20 cellular contexts compared by ENCODE assay signal in genomic region chr10:131880016-131880590, GRCh38. TPM values are rescaled to one million over a fixed set of nuclear protein-coding genes. Genes with fewer than 3 reads are reported as not detected.
DNase-seq lines count a peak whose midpoint lies in the region; ATAC-seq, FAIRE-seq and TF ChIP-seq lines count a peak whose summit lies in the region.
"Had no signal": no experiment of that assay in that cellular context is flagged by ENCODE, and none has a peak within 500 bp of the region (broad histone marks: within the 10 kb centered on the region; RNA-seq: fewer than 3 reads in every experiment).

No MANE protein-coding gene starts in this region.

- intact Hi-C loops in kidney (cut with DNase I): no loop called here
- intact Hi-C loops in posterior vena cava (cut with DNase I): loop anchor here in 1 of 2 donors (10.0 kb wide), 1 partner anchor 265 kb away; no protein-coding TSS in a partner anchor
- intact Hi-C loops in aorta (cut with DNase I): no loop called here

- no peak overlapping the region for H3K18ac ChIP-seq in H9 (ENCODE audit: insufficient read length, low read depth, low read length)

- H4K91ac ChIP-seq in H9 (ENCODE audit: insufficient read length, low read depth, low read length): no peak overlapping the region

- no peaks in the 10 kb centered on the region for H3K9me2 ChIP-seq in SK-N-SH

- CTCF ChIA-PET in SK-N-SH (lab: Yijun Ruan, JAX): interaction anchor here (1.0 to 1.3 kb wide), 3 partner anchors 10 to 262 kb away, joined by 3 to 9 read pairs (median 4); no protein-coding TSS in a partner anchor

- no peaks in the 10 kb centered on the region for H3K23me2 ChIP-seq in H9 (ENCODE audit: insufficient read length, low read depth, low read length, poor library complexity, severe bottlenecking)

- no peak for TF ChIP-seq EP300 in SK-N-SH (IDR thresholded peaks at IDR 0.05; ENCODE audit: borderline replicate concordance in 1 of 2, low read depth in 1 of 2, low read length in 1 of 2)

- no peak overlapping the region for H3K4me3 Mint-ChIP-seq in H9
- H3K4me3 Mint-ChIP-seq: B cell; CD4-positive, CD25-positive, alpha-beta regulatory T cell; CD8-positive, alpha-beta memory T cell had no signal

- no peak overlapping the region for H2BK5ac ChIP-seq in H9 (ENCODE audit: insufficient read length, low read length)

- no peaks in the 10 kb centered on the region for H3K9me3 ChIP-seq in H9 (ENCODE audit: control insufficient read depth, low read depth, low read length)
- no peaks in the 10 kb centered on the region for H3K9me3 ChIP-seq in kidney (ENCODE audit: control insufficient read depth in 1 of 2, low read length in 2 of 2)
- no peaks in the 10 kb centered on the region for H3K9me3 ChIP-seq in aorta (ENCODE audit: control insufficient read depth, low read length)
- H3K9me3 ChIP-seq in SK-N-SH: no peaks in the 10 kb centered on the region

- H3F3A ChIP-seq in SK-N-SH (replicated peaks; ENCODE audit: insufficient read depth): no peaks in the 10 kb centered on the region

- H3K79me1 ChIP-seq in H9 (ENCODE audit: insufficient read depth, low read depth, low read length, poor library complexity, severe bottlenecking): no peaks in the 10 kb centered on the region

- no peak overlapping the region for H3K4me3 ChIP-seq in kidney (ENCODE audit: low read length in 2 of 2)
- no peak overlapping the region for H3K4me3 ChIP-seq in aorta (ENCODE audit: low read length in 2 of 2)
- H3K4me3 ChIP-seq in SK-N-SH (ENCODE audit: low read depth in 2 of 2, low read length in 1 of 2): no peak overlapping the region
- H3K4me3 ChIP-seq: BLaER1 treated with 17β-estradiol and CSF1 and Interleukin-3, amounts not matched to agents 10 nM and 100 nM; GM12878; GM23248 had no signal

- no peak overlapping the region for H3K4me2 ChIP-seq in H9 (ENCODE audit: insufficient read depth, insufficient read length, low read length)
- H3K4me2 ChIP-seq in SK-N-SH: no peak overlapping the region
- H3K4me2 ChIP-seq: BLaER1 treated with 17β-estradiol and CSF1 and Interleukin-3, amounts not matched to agents 10 nM and 100 nM had no signal

- no peak overlapping the region for H2AFZ ChIP-seq in H9 (ENCODE audit: low read length)
- no peak overlapping the region for H2AFZ ChIP-seq in SK-N-SH (ENCODE audit: low read depth)
- H2AFZ ChIP-seq: GM23248 had no signal

- no peak overlapping the region for H2BK120ac ChIP-seq in H9 (ENCODE audit: low read depth, low read length, poor library complexity, severe bottlenecking)

- no peak overlapping the region for H3K4ac ChIP-seq in H9 (ENCODE audit: low read depth, low read length)

- H3K27me3 ChIP-seq in H9 (ENCODE audit: insufficient read depth, low read length): no peaks in the 10 kb centered on the region
- H3K27me3 ChIP-seq in aorta (ENCODE audit: control insufficient read depth in 1 of 2, insufficient read depth in 2 of 2, low read length in 1 of 2): no peaks in the 10 kb centered on the region
- no peaks in the 10 kb centered on the region for H3K27me3 ChIP-seq in SK-N-SH (ENCODE audit: insufficient read depth)
- H3K27me3 ChIP-seq: BLaER1 treated with 17β-estradiol and CSF1 and Interleukin-3, amounts not matched to agents 10 nM and 100 nM had no signal

- H3K79me2 ChIP-seq in H9 (ENCODE audit: insufficient read depth, low read length) (no peaks in the 10 kb centered on the region), SK-N-SH (ENCODE audit: insufficient read depth) (no peaks in the 10 kb centered on the region)

- peak; percentile 14 for DNase-seq in H9
- peak; percentile 45 for DNase-seq in kidney
- DNase-seq in posterior vena cava (ENCODE audit: low spot score): peak; percentile 60
- peak in 1 of 2 donors; percentile 47 for DNase-seq in aorta
- DNase-seq in HUDEP-2 (lab: John Stamatoyannopoulos, UW; ENCODE audit: unreplicated experiment in 76 of 76): no peak
- no peak for DNase-seq in SK-N-SH
- DNase-seq: CD4-positive, CD25-positive, alpha-beta regulatory T cell; CD8-positive, alpha-beta memory T cell; COR-L47; DMS 273 treated with DMSO at 0.1 percent for 48 hours; DMS53; DND-41; EL; GM23248; HCEC 1CT had no signal

- no peak overlapping the region for H3K14ac ChIP-seq in H9 (ENCODE audit: insufficient read depth, low read length)

- TF ChIP-seq CTCF in H9 (conservative IDR thresholded peaks at IDR 0.05) (no peak), kidney (IDR thresholded peaks at IDR 0.05; ENCODE audit: borderline replicate concordance, extremely low read depth, insufficient read depth) (no peak), SK-N-SH (IDR thresholded peaks at IDR 0.05) (no peak)

- no CpG with 5 or more reads among the region's 13 CpGs for WGBS in H9 (ENCODE audit: extremely low coverage, insufficient read length, low lambda C conversion rate)
- 81 to 82% methylated on average over 13 of the region's 13 CpGs for WGBS in aorta, 2 donors
- 60% methylated on average over 11 of the region's 13 CpGs for WGBS in SK-N-SH (ENCODE audit: low lambda C conversion rate)

- no peak for FAIRE-seq in kidney (lab: Jason Lieb, UNC)
- FAIRE-seq: GM12878, HTR-8/SVneo had no signal

- H3K27ac Mint-ChIP-seq in H9: no peak overlapping the region
- H3K27ac Mint-ChIP-seq: B cell had no signal

- peaks cover 0 to 5% (median 0%) of the 10 kb centered on the region in 3 experiments; a peak in 2 of 7 replicates for H3K36me3 Mint-ChIP-seq in H9 (ENCODE audit: insufficient read depth in 1 of 3, low read depth in 3 of 3)
- H3K36me3 Mint-ChIP-seq: CD4-positive, CD25-positive, alpha-beta regulatory T cell had no signal

- no peaks in the 10 kb centered on the region for H3K36me3 ChIP-seq in kidney (ENCODE audit: control insufficient read depth in 1 of 2, insufficient read depth in 2 of 2, low read length in 2 of 2)
- no peaks in the 10 kb centered on the region for H3K36me3 ChIP-seq in aorta (ENCODE audit: control insufficient read depth in 1 of 2, insufficient read depth in 2 of 2, low read length in 1 of 2)
- H3K36me3 ChIP-seq in SK-N-SH (replicated peaks in 1 of 2; ENCODE audit: control insufficient read depth in 1 of 2, insufficient read depth in 2 of 2, low read length in 1 of 2): no peaks in the 10 kb centered on the region
- H3K36me3 ChIP-seq: BLaER1 treated with 17β-estradiol and CSF1 and Interleukin-3, amounts not matched to agents 10 nM and 100 nM had no signal

- POLR2A ChIA-PET in SK-N-SH (lab: Yijun Ruan, JAX): no interaction called here

- peaks cover 10% of the 10 kb centered on the region for H3K27me3 Mint-ChIP-seq in H9 (ENCODE audit: low read depth)

- peaks cover 2% of the 10 kb centered on the region for H4K20me1 ChIP-seq in H9 (ENCODE audit: control insufficient read depth, insufficient read depth, insufficient read length)
- no peaks in the 10 kb centered on the region for H4K20me1 ChIP-seq in SK-N-SH (ENCODE audit: insufficient read depth)
- H4K20me1 ChIP-seq: BLaER1 treated with 17β-estradiol and CSF1 and Interleukin-3, amounts not matched to agents 10 nM and 100 nM had no signal

- no peak overlapping the region for H3T11ph ChIP-seq in H9 (ENCODE audit: low read length)

- no peak overlapping the region for H4K5ac ChIP-seq in H9 (ENCODE audit: insufficient read length, low read depth, low read length)

- H3K9ac ChIP-seq in H9 (ENCODE audit: extremely low read depth, insufficient read length, low read length): no peak overlapping the region
- H3K9ac ChIP-seq in kidney (ENCODE audit: low read length in 2 of 2): no peak overlapping the region
- H3K9ac ChIP-seq in SK-N-SH: no peak overlapping the region
- H3K9ac ChIP-seq: BLaER1 treated with 17β-estradiol and CSF1 and Interleukin-3, amounts not matched to agents 10 nM and 100 nM; GM23248 had no signal

- H3K56ac ChIP-seq in H9 (ENCODE audit: insufficient read length, low read depth, low read length): no peak overlapping the region

- ATAC-seq in aorta (ENCODE audit: low FRiP score) (peak; percentile 47), HG02678 (IDR thresholded peaks at IDR 0.05; ENCODE audit: unreplicated experiment) (no peak)
- ATAC-seq: GM12878 had no signal

- no peak overlapping the region for H3K27ac ChIP-seq in H9 (ENCODE audit: insufficient read length, low read depth, low read length)
- H3K27ac ChIP-seq in kidney (ENCODE audit: low read depth in 2 of 2, low read length in 2 of 2): no peak overlapping the region
- H3K27ac ChIP-seq in aorta (ENCODE audit: low read depth in 1 of 2, low read length in 2 of 2): no peak overlapping the region
- no peak overlapping the region for H3K27ac ChIP-seq in SK-N-SH (ENCODE audit: low read depth in 2 of 2, low read length in 1 of 2)
- H3K27ac ChIP-seq: BLaER1 treated with 17β-estradiol and CSF1 and Interleukin-3, amounts not matched to agents 10 nM and 100 nM; GM23248 had no signal

- no peak overlapping the region for H2BK12ac ChIP-seq in H9 (ENCODE audit: insufficient read length, low read depth, low read length)

- no peak overlapping the region for H2BK20ac ChIP-seq in H9 (ENCODE audit: low read depth, low read length, poor library complexity, severe bottlenecking)

- no peak overlapping the region for H2BK15ac ChIP-seq in H9 (ENCODE audit: low read depth, low read length)

- H3K4me1 ChIP-seq in H9 (ENCODE audit: insufficient read depth, low read length) (no peaks in the 10 kb centered on the region), kidney (ENCODE audit: control insufficient read depth in 1 of 2, insufficient read depth in 1 of 2, low read depth in 1 of 2, low read length in 2 of 2) (no peaks in the 10 kb centered on the region), aorta (ENCODE audit: control insufficient read depth in 1 of 2, insufficient read depth in 2 of 2, low read length in 2 of 2) (no peaks in the 10 kb centered on the region), SK-N-SH (ENCODE audit: control insufficient read depth in 1 of 2, insufficient read depth in 2 of 2, low read depth in 1 of 2, low read length in 1 of 2) (no peaks in the 10 kb centered on the region; a peak in 1 of 4 replicates)

- no peak for TF ChIP-seq RAD21 in SK-N-SH (IDR thresholded peaks at IDR 0.05; ENCODE audit: low read length)

- H3K4me1 Mint-ChIP-seq in H9: no peaks in the 10 kb centered on the region
- H3K4me1 Mint-ChIP-seq: B cell; CD4-positive, CD25-positive, alpha-beta regulatory T cell; CD8-positive, alpha-beta memory T cell had no signal

- H4K8ac ChIP-seq in H9 (replicated peaks; ENCODE audit: insufficient read length, low read depth, low read length): no peak overlapping the region

- H3K23ac ChIP-seq in H9 (ENCODE audit: insufficient read length, low read depth, low read length): no peak overlapping the region

- H3K9me3 Mint-ChIP-seq in H9: peaks cover 15 to 21% of the 10 kb centered on the region in 2 experiments

- no peak overlapping the region for H2AK5ac ChIP-seq in H9 (ENCODE audit: insufficient read length, low read length)

TF ChIP-seq in SK-N-SH, 30 proteins besides CTCF, POLR2A, EP300 and RAD21 (continues in another document):
- TF ChIP-seq FOXJ3 (CRISPR knock-in tag; IDR thresholded peaks at IDR 0.05): no peak
- TF ChIP-seq NRF1 (IDR thresholded peaks at IDR 0.05; ENCODE audit: low read depth, low read length): no peak
- no peak for TF ChIP-seq TCF12 (IDR thresholded peaks at IDR 0.05)

RNA-seq across cellular contexts. Expression of gene PPP2R2D, which starts 20.7 kb away (rescaled TPM):
- total RNA-seq in H9 (2021) (33.8 and 35.1 TPM in 2 replicates), kidney (28.3 TPM), posterior vena cava (10 to 100 TPM; 23.5 to 23.7 TPM), aorta (10 to 100 TPM; 27.0 to 29.4 TPM)
- polyA plus RNA-seq in kidney (ENCODE audit: insufficient read depth, low read depth, low replicate concordance) (34.8 TPM), aorta (10 to 100 TPM; 14.0 to 25.3 TPM), SK-N-SH (2012; rRNA removed) (24.3 and 25.1 TPM in 2 replicates)
- polyA plus RNA-seq in SK-N-SH (2012; cell fraction: cytosol; rRNA removed): 20.7 and 25.7 TPM in 2 replicates
- polyA plus RNA-seq in SK-N-SH (2012; cell fraction: nucleus; rRNA removed): 39.2 and 43.0 TPM in 2 replicates

Comparison
In these comparisons a context has a peak if more than half of its experiments do, and no peak if none do; other contexts are left out.
1. DNase-seq: peak in H9 (single experiment), kidney (single experiment) and posterior vena cava (single experiment); none in HUDEP-2 (0 of 76) and SK-N-SH (single experiment).